ENCODE assay signal across 15 cellular contexts in genomic region chr18:54280206-54280550, GRCh38. TPM values are rescaled to one million over a fixed set of nuclear protein-coding genes. Genes with fewer than 3 reads are reported as not detected.
DNase-seq lines count a peak whose midpoint lies in the region; ATAC-seq and TF ChIP-seq lines count a peak whose summit lies in the region.
"Had no signal": no experiment of that assay in that cellular context is flagged by ENCODE, and none has a peak within 500 bp of the region (broad histone marks: within the 10 kb centered on the region; RNA-seq: fewer than 3 reads in every experiment).

No MANE protein-coding gene starts in this region.

- TF ChIP-seq CTCF in 22Rv1 (IDR thresholded peaks at IDR 0.05), result no peak

- peak overlapping the region; percentile 68 for H3K27ac ChIP-seq in 22Rv1
- H3K27ac ChIP-seq: Peyer's patch, psoas muscle, spleen had no signal

- ATAC-seq in HG03520 (IDR thresholded peaks at IDR 0.05; ENCODE audit: unreplicated experiment), result no peak
- ATAC-seq: psoas muscle had no signal

- DNase-seq in DMS53 treated with DMSO at 0.1 percent for 48 hours (lab: John Stamatoyannopoulos, UW; ENCODE audit: unreplicated experiment) (peak; percentile 85), NCI-H82 (lab: John Stamatoyannopoulos, UW) (peak; percentile 79), iPS DF 19.7 (ENCODE audit: low read depth, low spot score) (peak; percentile 56), nucleus accumbens (lab: John Stamatoyannopoulos, UW) (no peak), cerebellum (ENCODE audit: low spot score) (no peak), DMS153 treated with DMSO at 0.1 percent for 48 hours (lab: John Stamatoyannopoulos, UW; ENCODE audit: unreplicated experiment) (no peak)
- DNase-seq: activated CD8-positive, alpha-beta memory T cell treated with anti-CD3 and anti-CD28 coated beads for 24 hours; cerebellar nuclear complex; naive B cell; NCI-H1417 treated with DMSO at 0.1 percent for 48 hours; Peyer's patch; psoas muscle; spleen had no signal

RNA-seq across cellular contexts. Expression of gene POLI, which starts 10.9 kb away (rescaled TPM):
- total RNA-seq in cerebellum, result 75.4 TPM

RNA-seq across cellular contexts. Expression of gene MBD2, which starts 55.7 kb away (rescaled TPM):
- total RNA-seq in cerebellum, result 19.7 TPM

Comparison
In these comparisons a context has a peak if more than half of its experiments do, and no peak if none do; other contexts are left out.
1. DNase-seq: peak in DMS53 treated with DMSO at 0.1 percent for 48 hours (single experiment), NCI-H82 (single experiment) and iPS DF 19.7 (single experiment); none in nucleus accumbens (0 of 56), cerebellum (single experiment) and DMS153 treated with DMSO at 0.1 percent for 48 hours (single experiment).